1 cellular context compared by ENCODE assay signal in genomic region chr7:121824276-121824675, GRCh38.
TF ChIP-seq lines count a peak whose summit lies in the region.

No MANE protein-coding gene starts in this region.

TF ChIP-seq in HepG2, 621 proteins besides CTCF, POLR2A, EP300 and RAD21 (continued from another document and continues in another):
- TF ChIP-seq DZIP1 (CRISPR knock-in tag; IDR thresholded peaks at IDR 0.05): no peak
- TF ChIP-seq ZNF512 (CRISPR knock-in tag; IDR thresholded peaks at IDR 0.05): no peak
- no peak for TF ChIP-seq GTF2F1 (IDR thresholded peaks at IDR 0.05; ENCODE audit: low read length)
- no peak for TF ChIP-seq ZNF556 (CRISPR knock-in tag; IDR thresholded peaks at IDR 0.05; ENCODE audit: borderline replicate concordance)
- TF ChIP-seq CEBPG (CRISPR knock-in tag; IDR thresholded peaks at IDR 0.05): peak; percentile 82
- no peak for TF ChIP-seq JUN (CRISPR knock-in tag; IDR thresholded peaks at IDR 0.05)
- no peak for TF ChIP-seq ZNF232 (CRISPR knock-in tag; IDR thresholded peaks at IDR 0.05; ENCODE audit: borderline replicate concordance)
- TF ChIP-seq KAT7 (CRISPR knock-in tag; IDR thresholded peaks at IDR 0.05; ENCODE audit: borderline replicate concordance): no peak
- no peak for TF ChIP-seq ZNF574 (CRISPR knock-in tag; IDR thresholded peaks at IDR 0.05)
- TF ChIP-seq NONO (IDR thresholded peaks at IDR 0.05): no peak
- no peak for TF ChIP-seq NONO (CRISPR knock-in tag; conservative IDR thresholded peaks at IDR 0.05)
- TF ChIP-seq CSRNP1 (CRISPR knock-in tag; IDR thresholded peaks at IDR 0.05): no peak
- no peak for TF ChIP-seq IRF2 (CRISPR knock-in tag; IDR thresholded peaks at IDR 0.05)
- 0 out of 2 replicates have a peak, but pooled peaks have one; percentile 28 for TF ChIP-seq FOXK1 (CRISPR knock-in tag; IDR thresholded peaks at IDR 0.05; ENCODE audit: borderline replicate concordance, low read depth)
- peak; percentile 87 for TF ChIP-seq POGZ (CRISPR knock-in tag; IDR thresholded peaks at IDR 0.05)
- TF ChIP-seq ZNF691 (CRISPR knock-in tag; IDR thresholded peaks at IDR 0.05; ENCODE audit: borderline replicate concordance, low read depth): no peak
- peak; percentile 73 for TF ChIP-seq HNF4G (IDR thresholded peaks at IDR 0.05; ENCODE audit: borderline replicate concordance, low read depth, low read length)
- TF ChIP-seq HNF4G (CRISPR knock-in tag; IDR thresholded peaks at IDR 0.05; ENCODE audit: borderline replicate concordance, low read depth): 0 out of 2 replicates have a peak, but pooled peaks have one; percentile 33
- TF ChIP-seq TEF (CRISPR knock-in tag; IDR thresholded peaks at IDR 0.05): no peak
- TF ChIP-seq ZBTB21 (CRISPR knock-in tag; IDR thresholded peaks at IDR 0.05): no peak; the same call in 1 of the 2 replicates
- TF ChIP-seq MBD4 (IDR thresholded peaks at IDR 0.05; ENCODE audit: borderline replicate concordance, low read length): no peak
- peak; percentile 85 for TF ChIP-seq ATF2 (CRISPR knock-in tag; IDR thresholded peaks at IDR 0.05)
- peak; percentile 27; the same call in 1 of the 2 replicates for TF ChIP-seq GABPB1 (CRISPR knock-in tag; IDR thresholded peaks at IDR 0.05)
- no peak for TF ChIP-seq ZNF83 (CRISPR knock-in tag; IDR thresholded peaks at IDR 0.05; ENCODE audit: borderline replicate concordance)
- TF ChIP-seq ZNF644 (CRISPR knock-in tag; IDR thresholded peaks at IDR 0.05; ENCODE audit: low read depth): peak; percentile 59; the same call in 1 of the 2 replicates
- no peak for TF ChIP-seq AGO1 (IDR thresholded peaks at IDR 0.05; ENCODE audit: low read depth, low read length, poor library complexity, severe bottlenecking)
- TF ChIP-seq GRHL1 (CRISPR knock-in tag; conservative IDR thresholded peaks at IDR 0.05): no peak
- TF ChIP-seq TCF7 (IDR thresholded peaks at IDR 0.05; ENCODE audit: low read depth): peak; percentile 63; the same call in 1 of the 2 replicates
- no peak for TF ChIP-seq SMC3 (IDR thresholded peaks at IDR 0.05; ENCODE audit: low read length)
- TF ChIP-seq PHB2 (IDR thresholded peaks at IDR 0.05; ENCODE audit: partially characterized antibody): no peak
- no peak for TF ChIP-seq PRDM4 (CRISPR knock-in tag; IDR thresholded peaks at IDR 0.05; ENCODE audit: borderline replicate concordance)
- no peak for TF ChIP-seq MIXL1 (CRISPR knock-in tag; IDR thresholded peaks at IDR 0.05)
- TF ChIP-seq ZNF512B (CRISPR knock-in tag; IDR thresholded peaks at IDR 0.05; ENCODE audit: borderline replicate concordance): no peak
- no peak for TF ChIP-seq SOX6 (IDR thresholded peaks at IDR 0.05)
- TF ChIP-seq SOX6 (CRISPR knock-in tag; IDR thresholded peaks at IDR 0.05): peak; percentile 86
- TF ChIP-seq ATF1 (CRISPR knock-in tag; IDR thresholded peaks at IDR 0.05): 0 out of 2 replicates have a peak, but pooled peaks have one; percentile 37
- peak; percentile 19; the same call in 1 of the 2 replicates for TF ChIP-seq ZNF878 (CRISPR knock-in tag; IDR thresholded peaks at IDR 0.05)
- no peak for TF ChIP-seq SIN3B (IDR thresholded peaks at IDR 0.05; ENCODE audit: low read length)
- no peak for TF ChIP-seq GZF1 (CRISPR knock-in tag; IDR thresholded peaks at IDR 0.05)
- no peak for TF ChIP-seq ZNF234 (CRISPR knock-in tag; conservative IDR thresholded peaks at IDR 0.05)
- 0 out of 2 replicates have a peak, but pooled peaks have one; percentile 24 for TF ChIP-seq ZMYM2 (CRISPR knock-in tag; IDR thresholded peaks at IDR 0.05)
